ENCODE assay signal across 8 cellular contexts in the genomic region with DNA sequence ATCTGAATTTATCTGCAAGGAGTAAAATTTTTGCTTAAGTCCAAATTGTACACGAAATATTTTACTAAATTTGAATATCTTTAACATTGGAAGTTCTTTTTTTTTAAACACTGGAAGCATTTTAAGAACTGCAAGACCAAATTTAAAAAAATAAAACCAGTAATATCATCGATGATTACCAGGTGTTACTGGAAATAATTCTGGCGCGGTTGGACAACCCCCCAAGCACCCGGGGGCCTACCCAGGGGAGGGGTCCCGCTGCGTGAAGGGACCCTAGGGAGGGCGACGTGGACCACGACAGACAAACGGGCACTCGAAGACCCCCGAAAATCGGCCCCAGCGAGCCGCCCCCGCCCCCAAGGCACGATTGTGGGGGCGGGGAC. TPM values are rescaled to one million over a fixed set of nuclear protein-coding genes. Genes with fewer than 3 reads are reported as not detected.
DNase-seq lines count a peak whose midpoint lies in the region.

No MANE protein-coding gene starts in this region.

- H3K27me3 ChIP-seq in HUES64 (ENCODE audit: insufficient read depth, low read length) (no peaks in the 10 kb centered on the region), stomach smooth muscle (ENCODE audit: control insufficient read depth in 1 of 2, insufficient read depth in 2 of 2, low read length in 2 of 2) (no peaks in the 10 kb centered on the region)

- peak overlapping the region; percentile 60 for H3K27ac ChIP-seq in HUES64 (ENCODE audit: low read depth, low read length)
- H3K27ac ChIP-seq in stomach smooth muscle (ENCODE audit: low read length) = peak overlapping the region; percentile 94

- peak overlapping the region; percentile 78 for H3K27ac Mint-ChIP-seq in activated naive CD8-positive, alpha-beta T cell treated with anti-CD3 and anti-CD28 coated beads for 36 hours
- peak overlapping the region in 3 of 6 donors; percentile 76 to 83 (median 83) for H3K27ac Mint-ChIP-seq in immature natural killer cell

- WGBS in HUES64 = 4% methylated on average over 18 of the region's 19 CpGs

- H3K9me3 ChIP-seq in HUES64 (ENCODE audit: insufficient read depth, low read depth, low read length) (no peaks in the 10 kb centered on the region), stomach smooth muscle (ENCODE audit: control insufficient read depth in 2 of 2, low read length in 2 of 2) (no peaks in the 10 kb centered on the region)

- H3K4me1 ChIP-seq in HUES64 (ENCODE audit: insufficient read depth, low read length) = peaks cover 19% of the 10 kb centered on the region; the same call in 1 of the 2 replicates
- H3K4me1 ChIP-seq in stomach smooth muscle (ENCODE audit: control insufficient read depth, insufficient read depth, low read length) = peaks cover 30% of the 10 kb centered on the region

- H3K27me3 Mint-ChIP-seq in activated naive CD8-positive, alpha-beta T cell treated with anti-CD3 and anti-CD28 coated beads for 36 hours = no peaks in the 10 kb centered on the region
- peaks cover 19 to 31% (median 28%) of the 10 kb centered on the region in 3 donors for H3K27me3 Mint-ChIP-seq in immature natural killer cell (ENCODE audit: low read depth in 3 of 3)

- DNase-seq in activated naive CD8-positive, alpha-beta T cell treated with anti-CD3 and anti-CD28 coated beads for 36 hours = no peak
- DNase-seq in immature natural killer cell (no peak), NCI-H748 (lab: John Stamatoyannopoulos, UW; ENCODE audit: unreplicated experiment) (no peak)
- no peak for DNase-seq in effector CD8-positive, alpha-beta T cell (lab: John Stamatoyannopoulos, UW)
- no peak for DNase-seq in activated CD8-positive, alpha-beta memory T cell treated with anti-CD3 and anti-CD28 coated beads, Interleukin-2, amount 50 U/mL, for 48 hours
- DNase-seq in stimulated activated CD4-positive, alpha-beta T cell treated with anti-CD3 and anti-CD28 coated beads, Interleukin-12 subunit alpha, Interleukin-12 subunit beta, amount 100 ng/mL, for 4 hours = no peak

- H3K36me3 ChIP-seq in HUES64 (ENCODE audit: insufficient read depth, low read length) (peaks cover 19% of the 10 kb centered on the region), stomach smooth muscle (ENCODE audit: control insufficient read depth in 2 of 2, insufficient read depth in 2 of 2, low read length in 2 of 2) (peaks cover 5 to 9% of the 10 kb centered on the region in 2 donors)

- H3K9me3 Mint-ChIP-seq in activated naive CD8-positive, alpha-beta T cell treated with anti-CD3 and anti-CD28 coated beads for 36 hours = no peaks in the 10 kb centered on the region
- H3K9me3 Mint-ChIP-seq in immature natural killer cell = no peaks in the 10 kb centered on the region

- H3K4me3 ChIP-seq in HUES64 (ENCODE audit: low read length) = peak overlapping the region; percentile 100
- H3K4me3 ChIP-seq in stomach smooth muscle (ENCODE audit: low read length in 2 of 2) = peak overlapping the region; percentile 65 to 78

- H3K9ac ChIP-seq in HUES64 (ENCODE audit: low read depth, low read length) = peak overlapping the region; percentile 75
- H3K9ac ChIP-seq in stomach smooth muscle (ENCODE audit: low read length in 2 of 2) = peak overlapping the region in 1 of 2 donors; percentile 71

- H3K4me1 Mint-ChIP-seq in activated naive CD8-positive, alpha-beta T cell treated with anti-CD3 and anti-CD28 coated beads for 36 hours = peaks cover 26% of the 10 kb centered on the region
- H3K4me1 Mint-ChIP-seq in immature natural killer cell = peaks cover 22 to 24% of the 10 kb centered on the region in 2 donors

- H3K4me3 Mint-ChIP-seq in activated naive CD8-positive, alpha-beta T cell treated with anti-CD3 and anti-CD28 coated beads for 36 hours = peak overlapping the region; percentile 89
- peak overlapping the region; percentile 86 to 92 (median 90) for H3K4me3 Mint-ChIP-seq in immature natural killer cell

- H3K36me3 Mint-ChIP-seq in activated naive CD8-positive, alpha-beta T cell treated with anti-CD3 and anti-CD28 coated beads for 36 hours = peaks cover 33% of the 10 kb centered on the region
- H3K36me3 Mint-ChIP-seq in immature natural killer cell = peaks cover 0 to 9% (median 5%) of the 10 kb centered on the region in 3 donors

RNA-seq across cellular contexts. Expression of gene JSRP1, which starts 12.6 kb away (rescaled TPM):
- 0.30 TPM for polyA plus RNA-seq in HUES64 (2013, experiment 1 of 2)
- not detected for polyA plus RNA-seq in HUES64 (2013, experiment 2 of 2)
- total RNA-seq in activated naive CD8-positive, alpha-beta T cell treated with anti-CD3 and anti-CD28 coated beads for 36 hours = under 1 TPM; 0.45 to 0.50 TPM
- polyA plus RNA-seq in immature natural killer cell = under 1 TPM in 1 of 3 donors, not detected in 2; 0.94 TPM

RNA-seq across cellular contexts. Expression of gene PEAK3, which starts 13.1 kb away (rescaled TPM):
- polyA plus RNA-seq in HUES64 (2013, experiment 1 of 2) = not detected
- polyA plus RNA-seq in HUES64 (2013, experiment 2 of 2) = not detected
- not detected for total RNA-seq in activated naive CD8-positive, alpha-beta T cell treated with anti-CD3 and anti-CD28 coated beads for 36 hours
- 10 to 100 TPM in 1 of 3 donors, 1 to 10 TPM in 1, under 1 TPM in 1; 0.96 to 10.8 (median 2.5) TPM for polyA plus RNA-seq in immature natural killer cell

RNA-seq across cellular contexts. Expression of gene AMH, which starts 19.7 kb away (rescaled TPM):
- 2.9 TPM for polyA plus RNA-seq in HUES64 (2013, experiment 1 of 2)
- polyA plus RNA-seq in HUES64 (2013, experiment 2 of 2) = 2.3 TPM
- 1 to 10 TPM; 7.4 to 10.0 TPM for total RNA-seq in activated naive CD8-positive, alpha-beta T cell treated with anti-CD3 and anti-CD28 coated beads for 36 hours
- not detected for polyA plus RNA-seq in immature natural killer cell

RNA-seq across cellular contexts. Expression of gene SF3A2, which starts 32.2 kb away (rescaled TPM):
- 108 TPM for polyA plus RNA-seq in HUES64 (2013, experiment 1 of 2)
- 122 TPM for polyA plus RNA-seq in HUES64 (2013, experiment 2 of 2)
- 100 to 1,000 TPM; 160 to 162 TPM for total RNA-seq in activated naive CD8-positive, alpha-beta T cell treated with anti-CD3 and anti-CD28 coated beads for 36 hours
- polyA plus RNA-seq in immature natural killer cell = 10 to 100 TPM in 2 of 3 donors, 1 to 10 TPM in 1; 6.2 to 40.9 (median 11.1) TPM

RNA-seq across cellular contexts. Expression of gene PLEKHJ1, which starts 32.7 kb away (rescaled TPM):
- polyA plus RNA-seq in HUES64 (2013, experiment 1 of 2) = 93.8 TPM
- 88.1 TPM for polyA plus RNA-seq in HUES64 (2013, experiment 2 of 2)
- 10 to 100 TPM; 82.7 to 84.6 TPM for total RNA-seq in activated naive CD8-positive, alpha-beta T cell treated with anti-CD3 and anti-CD28 coated beads for 36 hours
- 100 to 1,000 TPM; 115 to 148 (median 117) TPM for polyA plus RNA-seq in immature natural killer cell
